Comparison of ENCODE assay signal across 1 cellular context in genomic region chr11:74784234-74784633, GRCh38.
TF ChIP-seq lines count a peak whose summit lies in the region.

No MANE protein-coding gene starts in this region.

TF ChIP-seq in SK-N-SH, 30 proteins besides CTCF, POLR2A, EP300 and RAD21 (continued from another document):
- no peak for TF ChIP-seq FOXM1 (IDR thresholded peaks at IDR 0.05; ENCODE audit: low read depth)
- TF ChIP-seq, protein P1, sequence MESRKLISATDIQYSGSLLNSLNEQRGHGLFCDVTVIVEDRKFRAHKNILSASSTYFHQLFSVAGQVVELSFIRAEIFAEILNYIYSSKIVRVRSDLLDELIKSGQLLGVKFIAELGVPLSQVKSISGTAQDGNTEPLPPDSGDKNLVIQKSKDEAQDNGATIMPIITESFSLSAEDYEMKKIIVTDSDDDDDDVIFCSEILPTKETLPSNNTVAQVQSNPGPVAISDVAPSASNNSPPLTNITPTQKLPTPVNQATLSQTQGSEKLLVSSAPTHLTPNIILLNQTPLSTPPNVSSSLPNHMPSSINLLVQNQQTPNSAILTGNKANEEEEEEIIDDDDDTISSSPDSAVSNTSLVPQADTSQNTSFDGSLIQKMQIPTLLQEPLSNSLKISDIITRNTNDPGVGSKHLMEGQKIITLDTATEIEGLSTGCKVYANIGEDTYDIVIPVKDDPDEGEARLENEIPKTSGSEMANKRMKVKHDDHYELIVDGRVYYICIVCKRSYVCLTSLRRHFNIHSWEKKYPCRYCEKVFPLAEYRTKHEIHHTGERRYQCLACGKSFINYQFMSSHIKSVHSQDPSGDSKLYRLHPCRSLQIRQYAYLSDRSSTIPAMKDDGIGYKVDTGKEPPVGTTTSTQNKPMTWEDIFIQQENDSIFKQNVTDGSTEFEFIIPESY (IDR thresholded peaks at IDR 0.05; ENCODE audit: borderline replicate concordance, low read depth) = no peak
- no peak for TF ChIP-seq MAX (IDR thresholded peaks at IDR 0.05; ENCODE audit: low read depth)
- no peak for TF ChIP-seq FOXJ3 (CRISPR knock-in tag; IDR thresholded peaks at IDR 0.05)
- no peak for TF ChIP-seq GATA2 (CRISPR knock-in tag; IDR thresholded peaks at IDR 0.05)
